18 cellular contexts compared by ENCODE assay signal in the genomic region with DNA sequence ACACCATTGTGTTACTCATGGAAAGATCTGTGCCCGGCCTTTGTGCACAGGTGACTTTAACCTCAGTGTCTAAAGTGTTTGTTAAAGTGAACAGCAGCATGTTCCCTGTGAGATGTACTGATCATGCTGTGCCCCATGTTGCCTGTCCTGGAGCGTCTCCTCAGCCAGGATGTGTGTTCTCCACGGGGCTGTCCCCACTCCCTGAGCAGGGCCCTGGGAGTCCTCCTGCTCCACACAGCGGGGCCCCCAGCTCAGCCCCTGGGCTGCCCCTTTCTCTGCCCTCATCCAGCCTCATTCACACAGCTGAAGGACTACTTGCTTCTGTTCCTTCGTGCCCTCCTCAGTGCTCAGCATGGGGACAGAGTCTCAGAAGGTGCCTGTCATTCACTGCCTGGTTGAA.
DNase-seq lines count a peak whose midpoint lies in the region; ATAC-seq and TF ChIP-seq lines count a peak whose summit lies in the region.
"Had no signal": no experiment of that assay in that cellular context is flagged by ENCODE, and none has a peak within 500 bp of the region (broad histone marks: within the 10 kb centered on the region; RNA-seq: fewer than 3 reads in every experiment).

No MANE protein-coding gene starts in this region.

- H2BK5ac ChIP-seq in mesenchymal stem cell (ENCODE audit: low read depth, low read length, poor library complexity, severe bottlenecking), result no peak overlapping the region

- intact Hi-C loops in PC-9 (cut with micrococcal nuclease; ENCODE audit: unreplicated experiment), result no loop called here

- H3K4me1 ChIP-seq in HEK293 (ENCODE audit: control insufficient read depth, insufficient read depth, low read length) (no peaks in the 10 kb centered on the region), Karpas-422 (ENCODE audit: low read length) (peaks cover 46% of the 10 kb centered on the region), mesenchymal stem cell (ENCODE audit: control insufficient read depth, insufficient read depth, low read depth, low read length) (peaks cover 12% of the 10 kb centered on the region), PC-9 (replicated peaks; ENCODE audit: insufficient read depth) (no peaks in the 10 kb centered on the region)
- H3K4me1 ChIP-seq: HAP-1 had no signal

- H2BK15ac ChIP-seq in mesenchymal stem cell (ENCODE audit: low read depth, poor library complexity, severe bottlenecking), result no peak overlapping the region

- H4K8ac ChIP-seq in mesenchymal stem cell (ENCODE audit: low read length), result no peak overlapping the region

- no peak overlapping the region for H3K4me2 ChIP-seq in Karpas-422 (ENCODE audit: low read depth, low read length, poor library complexity, severe bottlenecking)
- no peak overlapping the region for H3K4me2 ChIP-seq in mesenchymal stem cell (ENCODE audit: low read length, poor library complexity, severe bottlenecking)
- no peak overlapping the region for H3K4me2 ChIP-seq in PC-9
- H3K4me2 ChIP-seq: BLaER1 had no signal

- H3F3A ChIP-seq in PC-9 (ENCODE audit: insufficient read depth, low read depth), result no peaks in the 10 kb centered on the region

- H3K23ac ChIP-seq in mesenchymal stem cell (ENCODE audit: low read length in 2 of 2), result no peak overlapping the region

- TF ChIP-seq CTCF in HEK293 (tag by site-specific recombination; IDR thresholded peaks at IDR 0.05) (no peak), PC-9 (conservative IDR thresholded peaks at IDR 0.05) (no peak)

- H3K9me3 ChIP-seq in HEK293 (ENCODE audit: control insufficient read depth, insufficient read depth, low read depth, low read length) (no peaks in the 10 kb centered on the region), Karpas-422 (ENCODE audit: low read length) (peaks cover 12% of the 10 kb centered on the region), mesenchymal stem cell (ENCODE audit: control insufficient read depth, low read length) (peaks cover 5% of the 10 kb centered on the region), PC-9 (ENCODE audit: insufficient read depth, low read depth) (peaks cover 12% of the 10 kb centered on the region)

- H3K9me2 ChIP-seq in Karpas-422 (replicated peaks; ENCODE audit: insufficient read depth, low read length), result no peaks in the 10 kb centered on the region
- H3K9me2 ChIP-seq in PC-9 (ENCODE audit: insufficient read depth), result no peaks in the 10 kb centered on the region

- no peak overlapping the region for H2BK120ac ChIP-seq in mesenchymal stem cell (ENCODE audit: low read depth, low read length)

- POLR2A ChIA-PET in HEK293 (lab: Yijun Ruan, JAX), result no interaction called here
- POLR2A ChIA-PET in PC-9 (lab: Charles Lee; ENCODE audit: unreplicated experiment), result interaction anchor here (0.6 kb wide), 1 partner anchor 14 kb away, joined by 6 read pairs; no protein-coding TSS in a partner anchor

- peak; percentile 22 for ATAC-seq in stimulated activated effector memory CD8-positive, alpha-beta T cell treated with anti-CD3 and anti-CD28 coated beads, Interleukin-12 subunit alpha, Interleukin-12 subunit beta, amount 100 ng/mL, for 72 hours
- no peak for ATAC-seq in GM18858 (IDR thresholded peaks at IDR 0.05; ENCODE audit: unreplicated experiment)

- no peak overlapping the region for H3K14ac ChIP-seq in mesenchymal stem cell (ENCODE audit: low read length in 2 of 2)

- WGBS in mesenchymal stem cell, result 94% methylated on average over 5 of the region's 5 CpGs

- H2AK5ac ChIP-seq in mesenchymal stem cell (ENCODE audit: low read length, severe bottlenecking), result peak overlapping the region; percentile 2

- CTCF ChIA-PET in HEK293 (lab: Yijun Ruan, JAX) (no interaction called here), PC-9 (lab: Charles Lee) (no interaction called here)

- H4K20me1 ChIP-seq in Karpas-422 (ENCODE audit: insufficient read depth, low read depth, low read length) (no peaks in the 10 kb centered on the region), PC-9 (ENCODE audit: insufficient read depth) (no peaks in the 10 kb centered on the region)
- H4K20me1 ChIP-seq: BLaER1 had no signal

- no peaks in the 10 kb centered on the region for H3K79me2 ChIP-seq in Karpas-422 (ENCODE audit: low read length)
- H3K79me2 ChIP-seq in PC-9 (ENCODE audit: low read depth), result no peaks in the 10 kb centered on the region

- H3K4ac ChIP-seq in mesenchymal stem cell (ENCODE audit: low read depth in 1 of 2, low read length in 2 of 2), result no peak overlapping the region

- no peak overlapping the region for H2BK12ac ChIP-seq in mesenchymal stem cell (ENCODE audit: low read length in 2 of 2)

- H3K27me3 ChIP-seq in Karpas-422 (ENCODE audit: low read length) (no peaks in the 10 kb centered on the region), mesenchymal stem cell (ENCODE audit: control insufficient read depth in 1 of 2, insufficient read depth in 1 of 2, low read length in 2 of 2) (no peaks in the 10 kb centered on the region), H7 (ENCODE audit: control insufficient read depth, insufficient read depth, low read length) (no peaks in the 10 kb centered on the region; the same call in 1 of the 2 replicates), PC-9 (ENCODE audit: insufficient read depth, low read depth) (no peaks in the 10 kb centered on the region)
- H3K27me3 ChIP-seq: BLaER1 had no signal

- H3K18ac ChIP-seq in mesenchymal stem cell (ENCODE audit: low read depth in 1 of 2, low read length in 2 of 2), result no peak overlapping the region

- no peaks in the 10 kb centered on the region for H3K36me3 Mint-ChIP-seq in stimulated activated effector memory CD8-positive, alpha-beta T cell treated with anti-CD3 and anti-CD28 coated beads, Interleukin-12 subunit alpha, Interleukin-12 subunit beta, amount 100 ng/mL, for 72 hours
- H3K36me3 Mint-ChIP-seq in activated naive CD8-positive, alpha-beta T cell treated with anti-CD3 and anti-CD28 coated beads for 36 hours, result no peaks in the 10 kb centered on the region

- no peak overlapping the region for H3K27ac Mint-ChIP-seq in stimulated activated effector memory CD8-positive, alpha-beta T cell treated with anti-CD3 and anti-CD28 coated beads, Interleukin-12 subunit alpha, Interleukin-12 subunit beta, amount 100 ng/mL, for 72 hours
- no peak overlapping the region for H3K27ac Mint-ChIP-seq in activated naive CD8-positive, alpha-beta T cell treated with anti-CD3 and anti-CD28 coated beads for 36 hours
- H3K27ac Mint-ChIP-seq: CD4-positive, alpha-beta memory T cell had no signal

- no peaks in the 10 kb centered on the region for H3K4me1 Mint-ChIP-seq in stimulated activated effector memory CD8-positive, alpha-beta T cell treated with anti-CD3 and anti-CD28 coated beads, Interleukin-12 subunit alpha, Interleukin-12 subunit beta, amount 100 ng/mL, for 72 hours
- H3K4me1 Mint-ChIP-seq in activated naive CD8-positive, alpha-beta T cell treated with anti-CD3 and anti-CD28 coated beads for 36 hours, result no peaks in the 10 kb centered on the region

- peaks cover 16% of the 10 kb centered on the region for H3K27me3 Mint-ChIP-seq in activated naive CD8-positive, alpha-beta T cell treated with anti-CD3 and anti-CD28 coated beads for 36 hours

- DNase-seq in Karpas-422, result no peak
- DNase-seq in mesenchymal stem cell, result no peak
- DNase-seq in stimulated activated effector memory CD8-positive, alpha-beta T cell treated with anti-CD3 and anti-CD28 coated beads, Interleukin-12 subunit alpha, Interleukin-12 subunit beta, amount 100 ng/mL, for 72 hours (ENCODE audit: low spot score in 2 of 2), result no peak
- no peak for DNase-seq in H7
- no peak for DNase-seq in activated naive CD8-positive, alpha-beta T cell treated with anti-CD3 and anti-CD28 coated beads for 36 hours
- DNase-seq in PC-9, result no peak
- DNase-seq: 8988T; CD4-positive, alpha-beta memory T cell; DMS153; DMS79; GDM1; GOT3 had no signal

- peak overlapping the region; percentile 12; the same call in 1 of the 2 replicates for H3K9ac ChIP-seq in Karpas-422 (ENCODE audit: low read length)
- no peak overlapping the region for H3K9ac ChIP-seq in mesenchymal stem cell (ENCODE audit: low read length)
- H3K9ac ChIP-seq: BLaER1 had no signal

- H4K91ac ChIP-seq in mesenchymal stem cell (ENCODE audit: low read length), result no peak overlapping the region

- no peaks in the 10 kb centered on the region for H3K79me1 ChIP-seq in mesenchymal stem cell (replicated peaks; ENCODE audit: low read length, poor library complexity, severe bottlenecking)

- BruUV-seq in PC-9 (replicated peaks; lab: Mats Ljungman, UMichigan), result no TSS peak

- H2AFZ ChIP-seq in Karpas-422 (ENCODE audit: low read length) (no peak overlapping the region), mesenchymal stem cell (ENCODE audit: low read depth, low read length) (no peak overlapping the region), PC-9 (no peak overlapping the region)

- H3K36me3 ChIP-seq in HEK293 (ENCODE audit: control insufficient read depth in 2 of 2, insufficient read depth in 1 of 2, low read length in 2 of 2), result no peaks in the 10 kb centered on the region
- H3K36me3 ChIP-seq in Karpas-422 (ENCODE audit: insufficient read depth, low read length), result peaks cover 25% of the 10 kb centered on the region
- peaks cover 4 to 11% of the 10 kb centered on the region in 2 experiments for H3K36me3 ChIP-seq in mesenchymal stem cell (ENCODE audit: control insufficient read depth in 1 of 2, insufficient read depth in 2 of 2, low read depth in 1 of 2, low read length in 2 of 2)
- no peaks in the 10 kb centered on the region for H3K36me3 ChIP-seq in H7 (replicated peaks; ENCODE audit: control insufficient read depth, insufficient read depth, low read length)
- H3K36me3 ChIP-seq in PC-9 (ENCODE audit: low read depth), result no peaks in the 10 kb centered on the region
- H3K36me3 ChIP-seq: BLaER1, HAP-1 had no signal

- no peak overlapping the region for H3K4me3 ChIP-seq in HEK293 (ENCODE audit: low read depth, low read length)
- H3K4me3 ChIP-seq in Karpas-422 (ENCODE audit: low read length), result no peak overlapping the region
- no peak overlapping the region for H3K4me3 ChIP-seq in mesenchymal stem cell (ENCODE audit: insufficient read depth in 1 of 2, low read depth in 1 of 2, low read length in 2 of 2)
- no peak overlapping the region for H3K4me3 ChIP-seq in H7 (ENCODE audit: insufficient read depth, low read depth, low read length)
- H3K4me3 ChIP-seq in PC-9, result no peak overlapping the region
- H3K4me3 ChIP-seq: BLaER1, HAP-1 had no signal

- peaks cover 10% of the 10 kb centered on the region for H3K9me3 Mint-ChIP-seq in stimulated activated effector memory CD8-positive, alpha-beta T cell treated with anti-CD3 and anti-CD28 coated beads, Interleukin-12 subunit alpha, Interleukin-12 subunit beta, amount 100 ng/mL, for 72 hours
- peaks cover 11% of the 10 kb centered on the region for H3K9me3 Mint-ChIP-seq in activated naive CD8-positive, alpha-beta T cell treated with anti-CD3 and anti-CD28 coated beads for 36 hours

- H3K27ac ChIP-seq in HEK293 (ENCODE audit: extremely low read depth, low read depth, low read length) (no peak overlapping the region), Karpas-422 (ENCODE audit: low read length) (peak overlapping the region; percentile 88), mesenchymal stem cell (ENCODE audit: low read length, poor library complexity, severe bottlenecking) (no peak overlapping the region), PC-9 (no peak overlapping the region)
- H3K27ac ChIP-seq: BLaER1, HL-60 had no signal

- H3K4me3 Mint-ChIP-seq in stimulated activated effector memory CD8-positive, alpha-beta T cell treated with anti-CD3 and anti-CD28 coated beads, Interleukin-12 subunit alpha, Interleukin-12 subunit beta, amount 100 ng/mL, for 72 hours, result no peak overlapping the region
- H3K4me3 Mint-ChIP-seq in activated naive CD8-positive, alpha-beta T cell treated with anti-CD3 and anti-CD28 coated beads for 36 hours, result no peak overlapping the region
- H3K4me3 Mint-ChIP-seq: CD14-positive monocyte; CD4-positive, alpha-beta memory T cell had no signal
